In genomic region chr18:75293591-75293990, GRCh38 we compare ENCODE assay signal across 20 cellular contexts.
A peak's percentile ranks its signal among the peaks of the same experiment; 100 is the strongest.
DNase-seq lines count a peak whose midpoint lies in the region; ATAC-seq and TF ChIP-seq lines count a peak whose summit lies in the region.
"Had no signal": no experiment of that assay in that cellular context is flagged by ENCODE, and none has a peak within 500 bp of the region (broad histone marks: within the 10 kb centered on the region; RNA-seq: fewer than 3 reads in every experiment).

No MANE protein-coding gene starts in this region.

- no peaks in the 10 kb centered on the region for H3K4me1 ChIP-seq in breast epithelium
- H3K4me1 ChIP-seq: tibial artery had no signal

- POLR2A ChIA-PET in MCF 10A (lab: Yijun Ruan, JAX), result no interaction called here

- no peak overlapping the region for H3K27ac ChIP-seq in breast epithelium
- H3K27ac ChIP-seq: tibial artery had no signal

- BruUV-seq in MCF 10A (replicated peaks; lab: Mats Ljungman, UMichigan), result no TSS peak

- no peaks in the 10 kb centered on the region for H3K9me3 ChIP-seq in breast epithelium
- H3K9me3 ChIP-seq: MG63, tibial artery had no signal

- H3K4me1 Mint-ChIP-seq in MCF 10A (ENCODE audit: insufficient read depth, unreplicated experiment), result no peaks in the 10 kb centered on the region
- no peaks in the 10 kb centered on the region for H3K4me1 Mint-ChIP-seq in stimulated activated naive B cell treated with anti-CD40 and anti-IgM and Interleukin-4, amounts not matched to agents 10 μg/mL and 1 μg/mL and 100 μg/mL, for 72 hours

- peak; percentile 28 for DNase-seq in MCF 10A (ENCODE audit: unreplicated experiment)
- no peak for DNase-seq in breast epithelium (ENCODE audit: low spot score in 2 of 2)
- DNase-seq in NCI-H345 treated with DMSO at 0.1 percent for 48 hours (lab: John Stamatoyannopoulos, UW; ENCODE audit: unreplicated experiment), result peak; percentile 66
- DNase-seq in choroid plexus epithelial cell (ENCODE audit: low read depth), result peak; percentile 6
- no peak for DNase-seq in stimulated activated naive B cell treated with anti-CD40 and anti-IgM and Interleukin-4, amounts not matched to agents 10 μg/mL and 1 μg/mL and 100 μg/mL, for 72 hours
- no peak for DNase-seq in NCI-H1417 treated with DMSO at 0.1 percent for 48 hours (lab: John Stamatoyannopoulos, UW)
- DNase-seq: activated CD4-positive, alpha-beta memory T cell treated with anti-CD3 and anti-CD28 coated beads for 36 hours; activated T-cell treated with anti-CD3 and anti-CD28 coated beads, Interleukin-2, amount 50 U/mL, for 72 hours; CD4-positive, alpha-beta T cell; cerebellar nuclear complex; HFFc6; hypothalamus; kidney glomerular epithelial cell; MG63; NCI-H2029 treated with DMSO at 0.1 percent for 48 hours; stimulated activated CD4-positive, alpha-beta T cell treated with anti-CD3 and anti-CD28 coated beads, Interleukin-12 subunit alpha, Interleukin-12 subunit beta, amount 100 ng/mL, for 4 hours; stimulated activated naive CD4-positive, alpha-beta T cell; tibial artery had no signal

- H3K27me3 Mint-ChIP-seq in MCF 10A (ENCODE audit: insufficient read depth, unreplicated experiment), result no peaks in the 10 kb centered on the region
- H3K27me3 Mint-ChIP-seq in stimulated activated naive B cell treated with anti-CD40 and anti-IgM and Interleukin-4, amounts not matched to agents 10 μg/mL and 1 μg/mL and 100 μg/mL, for 72 hours, result no peaks in the 10 kb centered on the region
- H3K27me3 Mint-ChIP-seq: activated CD4-positive, alpha-beta memory T cell treated with anti-CD3 and anti-CD28 coated beads for 36 hours; CD4-positive, alpha-beta T cell had no signal

- H3K9me3 Mint-ChIP-seq in MCF 10A (ENCODE audit: unreplicated experiment), result no peaks in the 10 kb centered on the region
- H3K9me3 Mint-ChIP-seq in stimulated activated naive B cell treated with anti-CD40 and anti-IgM and Interleukin-4, amounts not matched to agents 10 μg/mL and 1 μg/mL and 100 μg/mL, for 72 hours, result no peaks in the 10 kb centered on the region
- H3K9me3 Mint-ChIP-seq: activated CD4-positive, alpha-beta memory T cell treated with anti-CD3 and anti-CD28 coated beads for 36 hours; activated T-cell treated with anti-CD3 and anti-CD28 coated beads, Interleukin-2, amount 50 U/mL, for 72 hours; CD4-positive, alpha-beta T cell; HFFc6 had no signal

- H3K27ac Mint-ChIP-seq in MCF 10A (ENCODE audit: low read depth, unreplicated experiment), result no peak overlapping the region
- H3K27ac Mint-ChIP-seq in stimulated activated naive B cell treated with anti-CD40 and anti-IgM and Interleukin-4, amounts not matched to agents 10 μg/mL and 1 μg/mL and 100 μg/mL, for 72 hours, result no peak overlapping the region
- H3K27ac Mint-ChIP-seq: activated CD4-positive, alpha-beta memory T cell treated with anti-CD3 and anti-CD28 coated beads for 36 hours; activated T-cell treated with anti-CD3 and anti-CD28 coated beads, Interleukin-2, amount 50 U/mL, for 72 hours; CD4-positive, alpha-beta T cell; HFFc6 had no signal

- H3K4me3 ChIP-seq in breast epithelium (no peak overlapping the region), choroid plexus epithelial cell (ENCODE audit: low read depth, low read length) (no peak overlapping the region)
- H3K4me3 ChIP-seq: MG63, tibial artery had no signal

- H3K36me3 ChIP-seq in breast epithelium, result no peaks in the 10 kb centered on the region
- H3K36me3 ChIP-seq: MG63 had no signal

- intact Hi-C loops in MCF 10A (cut with micrococcal nuclease), result no loop called here
- intact Hi-C loops in breast epithelium (cut with DNase I; ENCODE audit: low total_unique reads), result no loop called here

- no peak overlapping the region for H3K4me3 Mint-ChIP-seq in MCF 10A (ENCODE audit: unreplicated experiment)
- no peak overlapping the region for H3K4me3 Mint-ChIP-seq in stimulated activated naive B cell treated with anti-CD40 and anti-IgM and Interleukin-4, amounts not matched to agents 10 μg/mL and 1 μg/mL and 100 μg/mL, for 72 hours
- H3K4me3 Mint-ChIP-seq: activated CD4-positive, alpha-beta memory T cell treated with anti-CD3 and anti-CD28 coated beads for 36 hours; activated T-cell treated with anti-CD3 and anti-CD28 coated beads, Interleukin-2, amount 50 U/mL, for 72 hours; CD4-positive, alpha-beta T cell; HFFc6 had no signal

- CTCF ChIA-PET in MCF 10A (lab: Yijun Ruan, JAX), result no interaction called here

- no peak for TF ChIP-seq CTCF in MCF 10A (IDR thresholded peaks at IDR 0.05; ENCODE audit: unreplicated experiment)
- no peak for TF ChIP-seq CTCF in breast epithelium (IDR thresholded peaks at IDR 0.05)
- TF ChIP-seq CTCF in choroid plexus epithelial cell (conservative IDR thresholded peaks at IDR 0.05; ENCODE audit: low read depth, low read length), result no peak

- peaks cover 14% of the 10 kb centered on the region for H3K36me3 Mint-ChIP-seq in MCF 10A (ENCODE audit: insufficient read depth, unreplicated experiment)
- peaks cover 2 to 3% of the 10 kb centered on the region in 2 donors for H3K36me3 Mint-ChIP-seq in stimulated activated naive B cell treated with anti-CD40 and anti-IgM and Interleukin-4, amounts not matched to agents 10 μg/mL and 1 μg/mL and 100 μg/mL, for 72 hours

- no peaks in the 10 kb centered on the region for H3K27me3 ChIP-seq in breast epithelium
- H3K27me3 ChIP-seq: MG63, tibial artery had no signal

- no peak for ATAC-seq in stimulated activated naive B cell treated with anti-CD40 and anti-IgM and Interleukin-4, amounts not matched to agents 10 μg/mL and 1 μg/mL and 100 μg/mL, for 72 hours (replicated peaks)
- no peak for ATAC-seq in GM18907 (IDR thresholded peaks at IDR 0.05; ENCODE audit: unreplicated experiment)
- no peak for ATAC-seq in HG03521 (IDR thresholded peaks at IDR 0.05; ENCODE audit: unreplicated experiment)
- ATAC-seq: activated T-cell treated with anti-CD3 and anti-CD28 coated beads, Interleukin-2, amount 50 U/mL, for 72 hours had no signal

- no peak for TF ChIP-seq POLR2A in breast epithelium (IDR thresholded peaks at IDR 0.05)

Comparison
In these comparisons a context has a peak if more than half of its experiments do, and no peak if none do; other contexts are left out.
1. DNase-seq: peak in MCF 10A (single experiment), NCI-H345 treated with DMSO at 0.1 percent for 48 hours (single experiment) and choroid plexus epithelial cell (single experiment); none in breast epithelium (0 of 2), stimulated activated naive B cell treated with anti-CD40 and anti-IgM and Interleukin-4, amounts not matched to agents 10 μg/mL and 1 μg/mL and 100 μg/mL, for 72 hours (single experiment) and NCI-H1417 treated with DMSO at 0.1 percent for 48 hours (single experiment).